ENCODE assay signal across 12 cellular contexts in genomic region chr19:49855277-49855675, GRCh38. TPM values are rescaled to one million over a fixed set of nuclear protein-coding genes. Genes with fewer than 3 reads are reported as not detected.
DNase-seq lines count a peak whose midpoint lies in the region; ATAC-seq and TF ChIP-seq lines count a peak whose summit lies in the region.
"Had no signal": no experiment of that assay in that cellular context is flagged by ENCODE, and none has a peak within 500 bp of the region (broad histone marks: within the 10 kb centered on the region; RNA-seq: fewer than 3 reads in every experiment).

No MANE protein-coding gene starts in this region.

- H3K4me1 ChIP-seq in upper lobe of right lung: peaks cover 13% of the 10 kb centered on the region

- no peaks in the 10 kb centered on the region for H3K36me3 Mint-ChIP-seq in activated naive CD4-positive, alpha-beta T cell treated with anti-CD3 and anti-CD28 coated beads, Interleukin-2, amount 50 U/mL, for 24 hours
- peaks cover 1% of the 10 kb centered on the region for H3K36me3 Mint-ChIP-seq in activated naive CD8-positive, alpha-beta T cell treated with anti-CD3 and anti-CD28 coated beads, Interleukin-2, amount 10 ng/mL, durations not matched to agents 7 days and 5 days
- peaks cover 8% of the 10 kb centered on the region for H3K36me3 Mint-ChIP-seq in progenitor cell of endocrine pancreas (ENCODE audit: insufficient read depth)

- no peak for TF ChIP-seq CTCF in progenitor cell of endocrine pancreas (IDR thresholded peaks at IDR 0.05; ENCODE audit: unreplicated experiment)
- no peak for TF ChIP-seq CTCF in upper lobe of right lung (IDR thresholded peaks at IDR 0.05)

- H3K4me1 Mint-ChIP-seq in activated naive CD4-positive, alpha-beta T cell treated with anti-CD3 and anti-CD28 coated beads, Interleukin-2, amount 50 U/mL, for 24 hours: peaks cover 19% of the 10 kb centered on the region
- peaks cover 12% of the 10 kb centered on the region for H3K4me1 Mint-ChIP-seq in activated naive CD8-positive, alpha-beta T cell treated with anti-CD3 and anti-CD28 coated beads, Interleukin-2, amount 10 ng/mL, durations not matched to agents 7 days and 5 days
- peaks cover 15% of the 10 kb centered on the region for H3K4me1 Mint-ChIP-seq in progenitor cell of endocrine pancreas (ENCODE audit: low read depth)

- POLR2A ChIA-PET in activated naive CD8-positive, alpha-beta T cell treated with anti-CD3 and anti-CD28 coated beads, Interleukin-2, amount 10 ng/mL, durations not matched to agents 7 days and 5 days (lab: Charles Lee): interaction anchor here (0.5 to 0.9 kb wide), 2 partner anchors 11 to 88 kb away, joined by 3 read pairs; no protein-coding TSS in a partner anchor

- H3K27ac Mint-ChIP-seq in activated naive CD4-positive, alpha-beta T cell treated with anti-CD3 and anti-CD28 coated beads, Interleukin-2, amount 50 U/mL, for 24 hours: peak overlapping the region; percentile 30
- no peak overlapping the region for H3K27ac Mint-ChIP-seq in activated naive CD8-positive, alpha-beta T cell treated with anti-CD3 and anti-CD28 coated beads, Interleukin-2, amount 10 ng/mL, durations not matched to agents 7 days and 5 days
- peak overlapping the region; percentile 77 for H3K27ac Mint-ChIP-seq in progenitor cell of endocrine pancreas

- no peaks in the 10 kb centered on the region for H3K27me3 Mint-ChIP-seq in activated naive CD4-positive, alpha-beta T cell treated with anti-CD3 and anti-CD28 coated beads, Interleukin-2, amount 50 U/mL, for 24 hours
- H3K27me3 Mint-ChIP-seq in activated naive CD8-positive, alpha-beta T cell treated with anti-CD3 and anti-CD28 coated beads, Interleukin-2, amount 10 ng/mL, durations not matched to agents 7 days and 5 days: no peaks in the 10 kb centered on the region
- H3K27me3 Mint-ChIP-seq in progenitor cell of endocrine pancreas: no peaks in the 10 kb centered on the region

- no peak overlapping the region for H3K27ac ChIP-seq in upper lobe of right lung
- H3K27ac ChIP-seq: colonic mucosa, parathyroid adenoma, uterus had no signal

- H3K4me3 ChIP-seq in upper lobe of right lung: no peak overlapping the region
- H3K4me3 ChIP-seq: colonic mucosa, uterus had no signal

- no peaks in the 10 kb centered on the region for H3K9me3 ChIP-seq in upper lobe of right lung
- H3K9me3 ChIP-seq: colonic mucosa, uterus had no signal

- no peaks in the 10 kb centered on the region for H3K27me3 ChIP-seq in upper lobe of right lung
- H3K27me3 ChIP-seq: colonic mucosa, uterus had no signal

- no peak overlapping the region for H3K4me3 Mint-ChIP-seq in activated naive CD4-positive, alpha-beta T cell treated with anti-CD3 and anti-CD28 coated beads, Interleukin-2, amount 50 U/mL, for 24 hours
- no peak overlapping the region for H3K4me3 Mint-ChIP-seq in activated naive CD8-positive, alpha-beta T cell treated with anti-CD3 and anti-CD28 coated beads, Interleukin-2, amount 10 ng/mL, durations not matched to agents 7 days and 5 days
- no peak overlapping the region for H3K4me3 Mint-ChIP-seq in progenitor cell of endocrine pancreas (ENCODE audit: low read depth)

- no peak for ATAC-seq in activated naive CD8-positive, alpha-beta T cell treated with anti-CD3 and anti-CD28 coated beads, Interleukin-2, amount 10 ng/mL, durations not matched to agents 7 days and 5 days (ENCODE audit: low read depth)
- no peak for ATAC-seq in upper lobe of right lung

- intact Hi-C loops in upper lobe of right lung (cut with DNase I): no loop called here

- no peaks in the 10 kb centered on the region for H3K9me3 Mint-ChIP-seq in activated naive CD4-positive, alpha-beta T cell treated with anti-CD3 and anti-CD28 coated beads, Interleukin-2, amount 50 U/mL, for 24 hours
- H3K9me3 Mint-ChIP-seq in activated naive CD8-positive, alpha-beta T cell treated with anti-CD3 and anti-CD28 coated beads, Interleukin-2, amount 10 ng/mL, durations not matched to agents 7 days and 5 days: no peaks in the 10 kb centered on the region
- no peaks in the 10 kb centered on the region for H3K9me3 Mint-ChIP-seq in progenitor cell of endocrine pancreas (ENCODE audit: low read depth)

- no peak for DNase-seq in activated naive CD4-positive, alpha-beta T cell treated with anti-CD3 and anti-CD28 coated beads, Interleukin-2, amount 50 U/mL, for 16 hours
- DNase-seq in activated naive CD8-positive, alpha-beta T cell treated with anti-CD3 and anti-CD28 coated beads, Interleukin-2, amount 10 ng/mL, durations not matched to agents 7 days and 5 days: peak; percentile 32
- DNase-seq in progenitor cell of endocrine pancreas (ENCODE audit: low spot score, unreplicated experiment): no peak
- no peak for DNase-seq in EL
- DNase-seq in upper lobe of right lung: no peak
- DNase-seq: mesendoderm; NCI-H1417 treated with DMSO at 0.1 percent for 48 hours; stimulated activated CD8-positive, alpha-beta memory T cell treated with anti-CD3 and anti-CD28 coated beads, Interleukin-4, amount 100 ng/mL, for 48 hours had no signal

- H3K36me3 ChIP-seq in upper lobe of right lung: peaks cover 42% of the 10 kb centered on the region
- H3K36me3 ChIP-seq: uterus had no signal

RNA-seq across cellular contexts. Expression of gene PTOV1, which starts 4.3 kb away (rescaled TPM):
- total RNA-seq in activated naive CD8-positive, alpha-beta T cell treated with anti-CD3 and anti-CD28 coated beads, Interleukin-2, amount 10 ng/mL, durations not matched to agents 7 days and 5 days: 100 to 1,000 TPM in 1 of 2 experiments, 10 to 100 TPM in 1; 99.7 to 102 TPM
- total RNA-seq in progenitor cell of endocrine pancreas: 518 and 564 TPM in 2 replicates
- 104 TPM for total RNA-seq in upper lobe of right lung

RNA-seq across cellular contexts. Expression of gene PNKP, which starts 12.1 kb away (rescaled TPM):
- 100 to 1,000 TPM; 144 to 160 TPM for total RNA-seq in activated naive CD8-positive, alpha-beta T cell treated with anti-CD3 and anti-CD28 coated beads, Interleukin-2, amount 10 ng/mL, durations not matched to agents 7 days and 5 days
- total RNA-seq in progenitor cell of endocrine pancreas (137 and 144 TPM in 2 replicates), upper lobe of right lung (83.2 TPM)

RNA-seq across cellular contexts. Expression of gene AKT1S1, which starts 21.9 kb away (rescaled TPM):
- 10 to 100 TPM; 17.3 to 19.9 TPM for total RNA-seq in activated naive CD8-positive, alpha-beta T cell treated with anti-CD3 and anti-CD28 coated beads, Interleukin-2, amount 10 ng/mL, durations not matched to agents 7 days and 5 days
- total RNA-seq in progenitor cell of endocrine pancreas (41.5 and 48.8 TPM in 2 replicates), upper lobe of right lung (29.4 TPM)

RNA-seq across cellular contexts. Expression of gene TBC1D17, which starts 22.2 kb away (rescaled TPM):
- 10 to 100 TPM; 51.3 to 53.4 TPM for total RNA-seq in activated naive CD8-positive, alpha-beta T cell treated with anti-CD3 and anti-CD28 coated beads, Interleukin-2, amount 10 ng/mL, durations not matched to agents 7 days and 5 days
- total RNA-seq in progenitor cell of endocrine pancreas (44.6 and 45.4 TPM in 2 replicates), upper lobe of right lung (57.1 TPM)

RNA-seq across cellular contexts. Expression of gene MED25, which starts 37.2 kb away (rescaled TPM):
- total RNA-seq in activated naive CD8-positive, alpha-beta T cell treated with anti-CD3 and anti-CD28 coated beads, Interleukin-2, amount 10 ng/mL, durations not matched to agents 7 days and 5 days: 10 to 100 TPM; 60.4 to 66.3 TPM
- total RNA-seq in progenitor cell of endocrine pancreas (136 and 141 TPM in 2 replicates), upper lobe of right lung (45.9 TPM)
